24 cellular contexts compared by ENCODE assay signal in the genomic region with DNA sequence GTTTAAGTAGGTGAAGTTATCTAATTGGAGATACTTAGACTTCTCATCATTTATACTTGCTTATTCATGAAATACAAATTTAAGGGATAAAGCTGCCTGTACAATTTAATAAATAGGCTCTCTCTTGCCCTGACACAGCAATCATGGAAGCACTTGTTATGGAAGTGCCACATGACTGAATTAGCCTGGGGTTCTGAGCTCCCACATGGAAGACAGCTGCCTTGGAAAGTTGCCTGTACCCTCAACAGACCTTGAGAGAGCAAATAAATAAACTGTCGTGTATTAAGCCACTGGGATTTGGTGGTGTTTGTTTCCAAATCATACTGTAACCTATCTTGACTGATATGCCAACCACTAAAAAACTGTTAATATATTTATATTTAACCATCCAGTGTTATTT.
DNase-seq lines count a peak whose midpoint lies in the region; ATAC-seq and TF ChIP-seq lines count a peak whose summit lies in the region.
"Had no signal": no experiment of that assay in that cellular context is flagged by ENCODE, and none has a peak within 500 bp of the region (broad histone marks: within the 10 kb centered on the region; RNA-seq: fewer than 3 reads in every experiment).

No MANE protein-coding gene starts in this region.

- H3K36me3 Mint-ChIP-seq in stimulated activated naive B cell treated with anti-CD40 and anti-IgM and Interleukin-4, amounts not matched to agents 10 μg/mL and 1 μg/mL and 100 μg/mL, for 72 hours: no peaks in the 10 kb centered on the region

- H3K4me3 Mint-ChIP-seq in stimulated activated naive B cell treated with anti-CD40 and anti-IgM and Interleukin-4, amounts not matched to agents 10 μg/mL and 1 μg/mL and 100 μg/mL, for 72 hours: no peak overlapping the region
- H3K4me3 Mint-ChIP-seq: activated CD8-positive, alpha-beta T cell treated with anti-CD3 and anti-CD28 coated beads, Interleukin-2, amount 10 ng/mL, durations not matched to agents 7 days and 5 days; activated naive CD8-positive, alpha-beta T cell treated with anti-CD3 and anti-CD28 coated beads, Interleukin-2, amount 50 U/mL, for 24 hours; nephron; stimulated activated naive CD8-positive, alpha-beta T cell treated with anti-CD3 and anti-CD28 coated beads, Interleukin-15, amount 100 ng/mL, for 72 hours; T-helper 17 cell had no signal

- H3K4me1 Mint-ChIP-seq in stimulated activated naive B cell treated with anti-CD40 and anti-IgM and Interleukin-4, amounts not matched to agents 10 μg/mL and 1 μg/mL and 100 μg/mL, for 72 hours: no peaks in the 10 kb centered on the region
- H3K4me1 Mint-ChIP-seq: activated naive CD8-positive, alpha-beta T cell treated with anti-CD3 and anti-CD28 coated beads, Interleukin-2, amount 50 U/mL, for 24 hours; stimulated activated naive CD8-positive, alpha-beta T cell treated with anti-CD3 and anti-CD28 coated beads, Interleukin-15, amount 100 ng/mL, for 72 hours; T-helper 17 cell had no signal

- no peak for ATAC-seq in stimulated activated naive B cell treated with anti-CD40 and anti-IgM and Interleukin-4, amounts not matched to agents 10 μg/mL and 1 μg/mL and 100 μg/mL, for 72 hours (replicated peaks)
- ATAC-seq in HG02588 (IDR thresholded peaks at IDR 0.05; ENCODE audit: unreplicated experiment): no peak
- ATAC-seq: activated CD8-positive, alpha-beta T cell treated with anti-CD3 and anti-CD28 coated beads, Interleukin-2, amount 10 ng/mL, durations not matched to agents 7 days and 5 days; activated naive CD8-positive, alpha-beta T cell treated with anti-CD3 and anti-CD28 coated beads, Interleukin-2, amount 50 U/mL, for 24 hours; gastrocnemius medialis; mucosa of descending colon; SK-N-SH treated with all-trans-retinoic acid at 6 μM for 48 hours; stimulated activated naive CD8-positive, alpha-beta T cell treated with anti-CD3 and anti-CD28 coated beads, Interleukin-15, amount 100 ng/mL, for 72 hours; T-helper 17 cell had no signal

- H3K27ac Mint-ChIP-seq in stimulated activated naive B cell treated with anti-CD40 and anti-IgM and Interleukin-4, amounts not matched to agents 10 μg/mL and 1 μg/mL and 100 μg/mL, for 72 hours: no peak overlapping the region
- H3K27ac Mint-ChIP-seq: activated CD8-positive, alpha-beta T cell treated with anti-CD3 and anti-CD28 coated beads, Interleukin-2, amount 10 ng/mL, durations not matched to agents 7 days and 5 days; activated naive CD8-positive, alpha-beta T cell treated with anti-CD3 and anti-CD28 coated beads, Interleukin-2, amount 50 U/mL, for 24 hours; nephron; stimulated activated naive CD8-positive, alpha-beta T cell treated with anti-CD3 and anti-CD28 coated beads, Interleukin-15, amount 100 ng/mL, for 72 hours; T-helper 17 cell had no signal

- H3K27me3 Mint-ChIP-seq in stimulated activated naive B cell treated with anti-CD40 and anti-IgM and Interleukin-4, amounts not matched to agents 10 μg/mL and 1 μg/mL and 100 μg/mL, for 72 hours: no peaks in the 10 kb centered on the region
- H3K27me3 Mint-ChIP-seq: activated naive CD8-positive, alpha-beta T cell treated with anti-CD3 and anti-CD28 coated beads, Interleukin-2, amount 50 U/mL, for 24 hours; stimulated activated naive CD8-positive, alpha-beta T cell treated with anti-CD3 and anti-CD28 coated beads, Interleukin-15, amount 100 ng/mL, for 72 hours; T-helper 17 cell had no signal

- DNase-seq in COR-L47 (lab: John Stamatoyannopoulos, UW): peak; percentile 14
- DNase-seq in M059J (ENCODE audit: low read depth): peak; percentile 71
- DNase-seq in SK-MEL-5 (ENCODE audit: low read depth, low spot score): peak; percentile 3
- DNase-seq in fibroblast of villous mesenchyme (ENCODE audit: low read depth): peak; percentile 21
- no peak for DNase-seq in activated effector memory CD4-positive, alpha-beta T cell treated with anti-CD3 and anti-CD28 coated beads, Interleukin-2, amount 50 U/mL, for 16 hours
- DNase-seq in stimulated activated naive B cell treated with anti-CD40 and anti-IgM and Interleukin-4, amounts not matched to agents 10 μg/mL and 1 μg/mL and 100 μg/mL, for 72 hours: no peak
- DNase-seq: activated CD8-positive, alpha-beta T cell treated with anti-CD3 and anti-CD28 coated beads, Interleukin-2, amount 10 ng/mL, durations not matched to agents 7 days and 5 days; activated effector memory CD4-positive, alpha-beta T cell treated with Interleukin-2 at 50 U/mL for 16 hours; activated naive CD8-positive, alpha-beta T cell treated with anti-CD3 and anti-CD28 coated beads, Interleukin-2, amount 50 U/mL, for 24 hours; cerebellar nuclear complex; DMS79 treated with DMSO at 0.1 percent for 48 hours; gastrocnemius medialis; KBM-7; mucosa of descending colon; NCI-H187; NCI-H774; stimulated activated naive CD8-positive, alpha-beta T cell treated with anti-CD3 and anti-CD28 coated beads, Interleukin-15, amount 100 ng/mL, for 72 hours; T-helper 17 cell; thyroid gland had no signal

- H3K4me3 ChIP-seq in fibroblast of villous mesenchyme (ENCODE audit: low read depth, low read length): no peak overlapping the region
- H3K4me3 ChIP-seq: gastrocnemius medialis, lung, mucosa of descending colon, skin epidermis, thyroid gland had no signal

- TF ChIP-seq CTCF in fibroblast of villous mesenchyme (IDR thresholded peaks at IDR 0.05; ENCODE audit: insufficient read depth, low read depth, low read length): no peak

- no peaks in the 10 kb centered on the region for H3K9me3 Mint-ChIP-seq in stimulated activated naive B cell treated with anti-CD40 and anti-IgM and Interleukin-4, amounts not matched to agents 10 μg/mL and 1 μg/mL and 100 μg/mL, for 72 hours
- H3K9me3 Mint-ChIP-seq: activated naive CD8-positive, alpha-beta T cell treated with anti-CD3 and anti-CD28 coated beads, Interleukin-2, amount 50 U/mL, for 24 hours; nephron; stimulated activated naive CD8-positive, alpha-beta T cell treated with anti-CD3 and anti-CD28 coated beads, Interleukin-15, amount 100 ng/mL, for 72 hours had no signal

- in situ Hi-C loops in SK-MEL-5 (cut with HindIII; ENCODE audit: low pct_unique_long_range_greater_than_20kb, low sequenced_read_pairs): no loop called here

Comparison
In these comparisons a context has a peak if more than half of its experiments do, and no peak if none do; other contexts are left out.
1. DNase-seq: peak in COR-L47 (single experiment), M059J (single experiment), SK-MEL-5 (single experiment) and fibroblast of villous mesenchyme (single experiment); none in activated effector memory CD4-positive, alpha-beta T cell treated with anti-CD3 and anti-CD28 coated beads, Interleukin-2, amount 50 U/mL, for 16 hours (single experiment) and stimulated activated naive B cell treated with anti-CD40 and anti-IgM and Interleukin-4, amounts not matched to agents 10 μg/mL and 1 μg/mL and 100 μg/mL, for 72 hours (single experiment).